Comparison of ENCODE assay signal across 14 cellular contexts in genomic region chr16:66503030-66503429, GRCh38. TPM values are rescaled to one million over a fixed set of nuclear protein-coding genes. Genes with fewer than 3 reads are reported as not detected.
A peak's percentile ranks its signal among the peaks of the same experiment; 100 is the strongest.
DNase-seq lines count a peak whose midpoint lies in the region; ATAC-seq and TF ChIP-seq lines count a peak whose summit lies in the region.
"Had no signal": no experiment of that assay in that cellular context is flagged by ENCODE, and none has a peak within 500 bp of the region (broad histone marks: within the 10 kb centered on the region; RNA-seq: fewer than 3 reads in every experiment).

No MANE protein-coding gene starts in this region.

- no peak overlapping the region for H3K4me3 Mint-ChIP-seq in endothelial cell (ENCODE audit: unreplicated experiment)

- CTCF ChIA-PET in OCI-LY7 (lab: Charles Lee; ENCODE audit: unreplicated experiment) = no interaction called here

- peak overlapping the region; percentile 20 for H3K27ac Mint-ChIP-seq in endothelial cell (ENCODE audit: unreplicated experiment)

- peaks cover 11% of the 10 kb centered on the region for H3K4me1 Mint-ChIP-seq in endothelial cell (ENCODE audit: unreplicated experiment)

- H3K9me3 Mint-ChIP-seq in endothelial cell (ENCODE audit: unreplicated experiment) = no peaks in the 10 kb centered on the region

- H3K27me3 Mint-ChIP-seq in endothelial cell (ENCODE audit: unreplicated experiment) = no peaks in the 10 kb centered on the region

- H3K4me1 ChIP-seq in GM23248 (ENCODE audit: insufficient read depth) (peaks cover 28% of the 10 kb centered on the region), right lobe of liver (peaks cover 0 to 37% (median 12%) of the 10 kb centered on the region in 4 donors), OCI-LY7 (ENCODE audit: insufficient read depth, low read length, poor library complexity, severe bottlenecking) (no peaks in the 10 kb centered on the region)

- H3K9me2 ChIP-seq in GM23248 (ENCODE audit: insufficient read depth) = no peaks in the 10 kb centered on the region
- H3K9me2 ChIP-seq in OCI-LY7 (ENCODE audit: insufficient read depth, low read length) = no peaks in the 10 kb centered on the region

- no peak for TF ChIP-seq CTCF in endothelial cell (IDR thresholded peaks at IDR 0.05; ENCODE audit: unreplicated experiment)
- TF ChIP-seq CTCF in right lobe of liver (IDR thresholded peaks at IDR 0.05) = no peak
- no peak for TF ChIP-seq CTCF in OCI-LY7 (conservative IDR thresholded peaks at IDR 0.05; ENCODE audit: low read length)

- no peak for TF ChIP-seq POLR2A in right lobe of liver (IDR thresholded peaks at IDR 0.05)

- H3K27ac ChIP-seq in GM23248 = peak overlapping the region; percentile 64
- peak overlapping the region; percentile 35 to 97 (median 78) for H3K27ac ChIP-seq in right lobe of liver
- peak overlapping the region; percentile 59 for H3K27ac ChIP-seq in substantia nigra (ENCODE audit: low read depth, low read length, poor library complexity, severe bottlenecking)
- H3K27ac ChIP-seq in OCI-LY7 (ENCODE audit: low read depth, low read length, poor library complexity, severe bottlenecking) = no peak overlapping the region
- H3K27ac ChIP-seq: body of pancreas, SK-N-MC had no signal

- H3K36me3 Mint-ChIP-seq in endothelial cell (ENCODE audit: low read depth, unreplicated experiment) = no peaks in the 10 kb centered on the region

- H4K20me1 ChIP-seq in GM23248 (ENCODE audit: insufficient read depth) = no peaks in the 10 kb centered on the region
- H4K20me1 ChIP-seq in OCI-LY7 (ENCODE audit: insufficient read depth, low read length) = no peaks in the 10 kb centered on the region

- BruUV-seq in OCI-LY7 (replicated peaks; lab: Mats Ljungman, UMichigan) = no TSS peak

- H3K36me3 ChIP-seq in GM23248 (ENCODE audit: low read depth) (no peaks in the 10 kb centered on the region), right lobe of liver (no peaks in the 10 kb centered on the region), OCI-LY7 (ENCODE audit: insufficient read depth, low read length) (no peaks in the 10 kb centered on the region)

- H3F3A ChIP-seq in GM23248 (ENCODE audit: insufficient read depth) = peaks cover 22% of the 10 kb centered on the region

- ATAC-seq in right lobe of liver (peak; percentile 86 to 98 (median 89)), HG02763 (IDR thresholded peaks at IDR 0.05; ENCODE audit: unreplicated experiment) (no peak), GM18861 (IDR thresholded peaks at IDR 0.05; ENCODE audit: unreplicated experiment) (no peak), HG03196 (IDR thresholded peaks at IDR 0.05; ENCODE audit: unreplicated experiment) (no peak)

- H3K4me2 ChIP-seq in GM23248 (ENCODE audit: unreplicated experiment) (peak overlapping the region; percentile 69), OCI-LY7 (ENCODE audit: low read length) (no peak overlapping the region)

- H3K27me3 ChIP-seq in GM23248 (replicated peaks; ENCODE audit: insufficient read depth) (no peaks in the 10 kb centered on the region), right lobe of liver (no peaks in the 10 kb centered on the region)
- H3K27me3 ChIP-seq: body of pancreas had no signal

- in situ Hi-C loops in GM23248 (cut with MboI) = no loop called here

- H3K4me3 ChIP-seq in GM23248 (peak overlapping the region; percentile 25), right lobe of liver (peak overlapping the region in 1 of 3 donors; percentile 14), OCI-LY7 (ENCODE audit: low read depth, low read length, poor library complexity, severe bottlenecking) (no peak overlapping the region)
- H3K4me3 ChIP-seq: body of pancreas, SK-N-MC had no signal

- POLR2A ChIA-PET in OCI-LY7 (lab: Charles Lee) = no interaction called here

- intact Hi-C loops in right lobe of liver (cut with DNase I) (no loop called here), OCI-LY7 (cut with micrococcal nuclease; ENCODE audit: unreplicated experiment) (no loop called here)

- peak overlapping the region; percentile 34; the same call in 1 of the 2 replicates for H3K9ac ChIP-seq in GM23248

- H3K79me2 ChIP-seq in GM23248 (ENCODE audit: insufficient read depth) (no peaks in the 10 kb centered on the region), OCI-LY7 (ENCODE audit: insufficient read depth, low read depth, low read length) (no peaks in the 10 kb centered on the region)

- 7 to 11% methylated on average over 2 of the region's 2 CpGs for WGBS in GM23248 (ENCODE audit: low coverage in 1 of 2, low lambda C conversion rate in 2 of 2, missing lambda C conversion rate in 2 of 2), 2 experiments
- 39% methylated on average over 2 of the region's 2 CpGs for WGBS in right lobe of liver (ENCODE audit: insufficient coverage, low coverage, low lambda C conversion rate, missing lambda C conversion rate)

- 0 out of 2 replicates have a peak overlapping the region, but pooled peaks have one; percentile 75 for H2AFZ ChIP-seq in GM23248
- H2AFZ ChIP-seq in OCI-LY7 (ENCODE audit: low read length) = no peak overlapping the region

- DNase-seq in GM23248 (peak; percentile 32), endothelial cell (ENCODE audit: low spot score) (no peak), right lobe of liver (peak; percentile 63 to 91 (median 88)), substantia nigra (lab: John Stamatoyannopoulos, UW) (peak in 33 of 49 donors; percentile 8 to 72 (median 53)), OCI-LY7 (ENCODE audit: low spot score) (no peak)
- DNase-seq: activated CD4-positive, CD25-positive, alpha-beta regulatory T cell; activated T-cell treated with anti-CD3 and anti-CD28 coated beads, Interleukin-2, amount 50 U/mL, for 1 hour; body of pancreas; NCI-H1694 treated with DMSO at 0.1 percent for 48 hours; NCI-H82 had no signal

- H3K9me3 ChIP-seq in GM23248 (ENCODE audit: low read depth) (no peaks in the 10 kb centered on the region), right lobe of liver (no peaks in the 10 kb centered on the region), OCI-LY7 (ENCODE audit: low read length) (no peaks in the 10 kb centered on the region)
- H3K9me3 ChIP-seq: body of pancreas had no signal

RNA-seq across cellular contexts. Expression of gene TK2, which starts 46.9 kb away (rescaled TPM):
- total RNA-seq in GM23248 (2014; rRNA removed; shearing (Covaris generic)) = 57.5 and 58.8 TPM in 2 replicates
- polyA plus RNA-seq in GM23248 (2016; fragmentation: Nextera tagmentation; extraction: Ambion mirVana) = 27.9 and 28.2 TPM in 2 replicates
- total RNA-seq in endothelial cell (ENCODE audit: unreplicated experiment) (13.1 TPM), right lobe of liver (10 to 100 TPM; 25.8 to 41.7 (median 33.6) TPM), OCI-LY7 (2022) (1.9 and 2.4 TPM in 2 replicates)
- 0.06 and 0.08 TPM in 2 replicates for total RNA-seq in OCI-LY7 (2014; rRNA removed; shearing (Covaris generic))

RNA-seq across cellular contexts. Expression of gene CKLF, which starts 49.3 kb away (rescaled TPM):
- 64.2 and 130 TPM in 2 replicates for total RNA-seq in GM23248 (2014; rRNA removed; shearing (Covaris generic))
- polyA plus RNA-seq in GM23248 (2016; fragmentation: Nextera tagmentation; extraction: Ambion mirVana) = 107 and 108 TPM in 2 replicates
- total RNA-seq in endothelial cell (ENCODE audit: unreplicated experiment) (38.0 TPM), right lobe of liver (10 to 100 TPM in 4 of 6 experiments, 1 to 10 TPM in 2; 8.4 to 30.5 (median 14.0) TPM), OCI-LY7 (2022) (98.7 and 109 TPM in 2 replicates)
- total RNA-seq in OCI-LY7 (2014; rRNA removed; shearing (Covaris generic)) = 56.6 and 58.3 TPM in 2 replicates

Comparison
In these comparisons a context has a peak if more than half of its experiments do, and no peak if none do; other contexts are left out.
1. DNase-seq: peak in GM23248 (single experiment), right lobe of liver (3 of 3) and substantia nigra (33 of 49); none in endothelial cell (single experiment) and OCI-LY7 (single experiment).
2. ATAC-seq: peak in right lobe of liver (4 of 4); none in HG02763 (single experiment), GM18861 (single experiment) and HG03196 (single experiment).